10 cellular contexts compared by ENCODE assay signal in the genomic region with DNA sequence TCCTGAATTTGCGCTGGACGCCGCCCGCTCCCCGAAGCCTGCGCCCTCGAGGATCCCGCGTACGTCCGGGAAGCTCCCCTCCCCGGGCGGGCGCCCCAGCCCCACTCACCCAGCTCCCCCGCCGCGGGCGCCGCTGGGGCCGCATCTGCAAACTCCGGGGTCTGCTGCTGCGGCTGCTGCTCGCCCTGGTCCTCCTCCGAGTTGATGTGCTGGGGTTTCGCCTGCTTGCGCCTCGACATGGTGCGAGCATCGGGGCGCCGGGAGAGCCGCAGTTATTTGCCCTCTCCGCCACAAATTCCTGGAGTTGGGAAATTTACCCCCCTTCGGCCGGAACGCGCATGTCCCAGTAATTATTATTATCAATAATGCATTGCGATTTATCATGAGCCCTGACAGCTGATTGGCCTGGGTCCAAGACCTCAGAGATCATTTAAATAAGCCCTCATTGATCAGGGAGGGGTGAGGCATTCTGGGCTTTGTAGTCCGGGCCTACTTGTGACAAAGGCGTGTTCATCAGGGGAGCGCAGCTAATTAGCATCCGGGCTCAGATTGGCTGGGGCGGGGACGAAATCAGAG. TPM values are rescaled to one million over a fixed set of nuclear protein-coding genes. Genes with fewer than 3 reads are reported as not detected.
DNase-seq lines count a peak whose midpoint lies in the region; ATAC-seq and TF ChIP-seq lines count a peak whose summit lies in the region.
"Had no signal": no experiment of that assay in that cellular context is flagged by ENCODE, and none has a peak within 500 bp of the region (broad histone marks: within the 10 kb centered on the region; RNA-seq: fewer than 3 reads in every experiment).

A gene (minus strand): TSS at position 352 of the 576 bp plus-strand sequence. CDS start 113 bp downstream, at position 239.

- peak within 1 kb of the TSS; percentile 90 for H2AFZ ChIP-seq in SK-N-SH (ENCODE audit: low read depth)

- H3K4me2 ChIP-seq in SK-N-SH, result peak within 1 kb of the TSS; percentile 95

- no peaks in the 10 kb centered on the region for H3K79me2 ChIP-seq in SK-N-SH (ENCODE audit: insufficient read depth)

- H3K36me3 ChIP-seq in SK-N-SH (replicated peaks in 1 of 2; ENCODE audit: control insufficient read depth in 1 of 2, insufficient read depth in 2 of 2, low read length in 1 of 2), result no peaks in the 10 kb centered on the region
- H3K36me3 ChIP-seq in breast epithelium, result no peaks in the 10 kb centered on the region
- H3K36me3 ChIP-seq in thymus (ENCODE audit: control insufficient read depth, insufficient read depth), result no peaks in the 10 kb centered on the region

- H3K9me3 ChIP-seq in SK-N-SH (no peaks in the 10 kb centered on the region), breast epithelium (no peaks in the 10 kb centered on the region), thymus (ENCODE audit: control insufficient read depth) (no peaks in the 10 kb centered on the region)

- TF ChIP-seq CTCF in SK-N-SH (IDR thresholded peaks at IDR 0.05), result no peak
- no peak for TF ChIP-seq CTCF in breast epithelium (IDR thresholded peaks at IDR 0.05)

- H3K9ac ChIP-seq in SK-N-SH, result peak within 1 kb of the TSS; percentile 60; the same call in 1 of the 2 replicates

- POLR2A ChIA-PET in SK-N-SH (lab: Yijun Ruan, JAX), result no interaction called here

- peak; percentile 76 for DNase-seq in SK-N-SH
- DNase-seq in breast epithelium (ENCODE audit: low spot score in 2 of 2), result no peak
- DNase-seq in left kidney (ENCODE audit: low read depth, low spot score), result peak; percentile 79
- no peak for DNase-seq in NCI-H1092 treated with DMSO at 0.1 percent for 48 hours (lab: John Stamatoyannopoulos, UW)
- DNase-seq: ACHN; stimulated activated naive CD4-positive, alpha-beta T cell treated with Interleukin-2 at 50 U/mL for 16 hours had no signal

- WGBS in SK-N-SH (ENCODE audit: low lambda C conversion rate), result 40% methylated on average over 24 of the region's 44 CpGs
- WGBS in thymus, result 56% methylated on average over 44 of the region's 44 CpGs

- intact Hi-C loops in breast epithelium (cut with DNase I; ENCODE audit: low total_unique reads), result no loop called here

- no peak for TF ChIP-seq POLR2A in breast epithelium (IDR thresholded peaks at IDR 0.05)

- no peak for TF ChIP-seq EP300 in SK-N-SH (IDR thresholded peaks at IDR 0.05; ENCODE audit: borderline replicate concordance in 1 of 2, low read depth in 1 of 2, low read length in 1 of 2)

- H3F3A ChIP-seq in SK-N-SH (replicated peaks; ENCODE audit: insufficient read depth), result peaks cover 16% of the 10 kb centered on the region

- H3K27me3 ChIP-seq in SK-N-SH (ENCODE audit: insufficient read depth), result no peaks in the 10 kb centered on the region
- peaks cover 0 to 16% of the 10 kb centered on the region in 2 donors for H3K27me3 ChIP-seq in breast epithelium
- H3K27me3 ChIP-seq in thymus (ENCODE audit: control insufficient read depth, insufficient read depth), result peaks cover 37% of the 10 kb centered on the region

- ATAC-seq in SK-N-SH treated with all-trans-retinoic acid at 6 μM for 48 hours (no peak), HG02840 (IDR thresholded peaks at IDR 0.05; ENCODE audit: low FRiP score, unreplicated experiment) (no peak), HG03045 (IDR thresholded peaks at IDR 0.05; ENCODE audit: unreplicated experiment) (no peak)

- no peaks in the 10 kb centered on the region for H3K9me2 ChIP-seq in SK-N-SH

- H3K27ac ChIP-seq in SK-N-SH (ENCODE audit: low read depth in 2 of 2, low read length in 1 of 2), result no peak within 1 kb of the TSS
- H3K27ac ChIP-seq in breast epithelium, result no peak within 1 kb of the TSS
- H3K27ac ChIP-seq in thymus (ENCODE audit: low read depth), result no peak within 1 kb of the TSS

- H4K20me1 ChIP-seq in SK-N-SH (ENCODE audit: insufficient read depth), result no peaks in the 10 kb centered on the region

- H3K4me1 ChIP-seq in SK-N-SH (ENCODE audit: control insufficient read depth in 1 of 2, insufficient read depth in 2 of 2, low read depth in 1 of 2, low read length in 1 of 2) (peaks cover 8 to 9% of the 10 kb centered on the region in 2 experiments; a peak in 2 of 4 replicates), breast epithelium (peaks cover 0 to 17% of the 10 kb centered on the region in 2 donors), thymus (ENCODE audit: control insufficient read depth, insufficient read depth, low read length) (no peaks in the 10 kb centered on the region)

- TF ChIP-seq RAD21 in SK-N-SH (IDR thresholded peaks at IDR 0.05; ENCODE audit: low read length), result no peak

- CTCF ChIA-PET in SK-N-SH (lab: Yijun Ruan, JAX), result interaction anchor here (1.1 to 1.8 kb wide), 6 partner anchors 11 to 280 kb away, joined by 3 to 6 read pairs (median 4); no protein-coding TSS in a partner anchor

- peak within 1 kb of the TSS; percentile 62 to 67 for H3K4me3 ChIP-seq in SK-N-SH (ENCODE audit: low read depth in 2 of 2, low read length in 1 of 2)
- peak within 1 kb of the TSS; percentile 34 to 64 (median 52) for H3K4me3 ChIP-seq in breast epithelium
- peak within 1 kb of the TSS; percentile 21 for H3K4me3 ChIP-seq in thymus (ENCODE audit: low read length)

TF ChIP-seq in SK-N-SH, 30 proteins besides CTCF, POLR2A, EP300 and RAD21 (continues in another document):
- TF ChIP-seq, protein P1, sequence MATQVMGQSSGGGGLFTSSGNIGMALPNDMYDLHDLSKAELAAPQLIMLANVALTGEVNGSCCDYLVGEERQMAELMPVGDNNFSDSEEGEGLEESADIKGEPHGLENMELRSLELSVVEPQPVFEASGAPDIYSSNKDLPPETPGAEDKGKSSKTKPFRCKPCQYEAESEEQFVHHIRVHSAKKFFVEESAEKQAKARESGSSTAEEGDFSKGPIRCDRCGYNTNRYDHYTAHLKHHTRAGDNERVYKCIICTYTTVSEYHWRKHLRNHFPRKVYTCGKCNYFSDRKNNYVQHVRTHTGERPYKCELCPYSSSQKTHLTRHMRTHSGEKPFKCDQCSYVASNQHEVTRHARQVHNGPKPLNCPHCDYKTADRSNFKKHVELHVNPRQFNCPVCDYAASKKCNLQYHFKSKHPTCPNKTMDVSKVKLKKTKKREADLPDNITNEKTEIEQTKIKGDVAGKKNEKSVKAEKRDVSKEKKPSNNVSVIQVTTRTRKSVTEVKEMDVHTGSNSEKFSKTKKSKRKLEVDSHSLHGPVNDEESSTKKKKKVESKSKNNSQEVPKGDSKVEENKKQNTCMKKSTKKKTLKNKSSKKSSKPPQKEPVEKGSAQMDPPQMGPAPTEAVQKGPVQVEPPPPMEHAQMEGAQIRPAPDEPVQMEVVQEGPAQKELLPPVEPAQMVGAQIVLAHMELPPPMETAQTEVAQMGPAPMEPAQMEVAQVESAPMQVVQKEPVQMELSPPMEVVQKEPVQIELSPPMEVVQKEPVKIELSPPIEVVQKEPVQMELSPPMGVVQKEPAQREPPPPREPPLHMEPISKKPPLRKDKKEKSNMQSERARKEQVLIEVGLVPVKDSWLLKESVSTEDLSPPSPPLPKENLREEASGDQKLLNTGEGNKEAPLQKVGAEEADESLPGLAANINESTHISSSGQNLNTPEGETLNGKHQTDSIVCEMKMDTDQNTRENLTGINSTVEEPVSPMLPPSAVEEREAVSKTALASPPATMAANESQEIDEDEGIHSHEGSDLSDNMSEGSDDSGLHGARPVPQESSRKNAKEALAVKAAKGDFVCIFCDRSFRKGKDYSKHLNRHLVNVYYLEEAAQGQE (IDR thresholded peaks at IDR 0.05; ENCODE audit: low read depth, low read length), result no peak

TF ChIP-seq in SK-N-SH treated with all-trans-retinoic acid at 6 μM for 48 hours, 23 proteins besides CTCF, POLR2A, EP300 and RAD21 (continues in another document):
- no peak for TF ChIP-seq ZNF8 (CRISPR knock-in tag; IDR thresholded peaks at IDR 0.05)
- TF ChIP-seq SNAI2 (CRISPR knock-in tag; IDR thresholded peaks at IDR 0.05), result no peak
- no peak for TF ChIP-seq BACH2 (CRISPR knock-in tag; IDR thresholded peaks at IDR 0.05; ENCODE audit: borderline replicate concordance)
- TF ChIP-seq ISL1 (CRISPR knock-in tag; IDR thresholded peaks at IDR 0.05), result no peak
- TF ChIP-seq, protein P2, sequence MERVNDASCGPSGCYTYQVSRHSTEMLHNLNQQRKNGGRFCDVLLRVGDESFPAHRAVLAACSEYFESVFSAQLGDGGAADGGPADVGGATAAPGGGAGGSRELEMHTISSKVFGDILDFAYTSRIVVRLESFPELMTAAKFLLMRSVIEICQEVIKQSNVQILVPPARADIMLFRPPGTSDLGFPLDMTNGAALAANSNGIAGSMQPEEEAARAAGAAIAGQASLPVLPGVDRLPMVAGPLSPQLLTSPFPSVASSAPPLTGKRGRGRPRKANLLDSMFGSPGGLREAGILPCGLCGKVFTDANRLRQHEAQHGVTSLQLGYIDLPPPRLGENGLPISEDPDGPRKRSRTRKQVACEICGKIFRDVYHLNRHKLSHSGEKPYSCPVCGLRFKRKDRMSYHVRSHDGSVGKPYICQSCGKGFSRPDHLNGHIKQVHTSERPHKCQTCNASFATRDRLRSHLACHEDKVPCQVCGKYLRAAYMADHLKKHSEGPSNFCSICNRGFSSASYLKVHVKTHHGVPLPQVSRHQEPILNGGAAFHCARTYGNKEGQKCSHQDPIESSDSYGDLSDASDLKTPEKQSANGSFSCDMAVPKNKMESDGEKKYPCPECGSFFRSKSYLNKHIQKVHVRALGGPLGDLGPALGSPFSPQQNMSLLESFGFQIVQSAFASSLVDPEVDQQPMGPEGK (CRISPR knock-in tag; IDR thresholded peaks at IDR 0.05; ENCODE audit: borderline replicate concordance), result no peak
- TF ChIP-seq TCF4 (CRISPR knock-in tag; IDR thresholded peaks at IDR 0.05; ENCODE audit: borderline replicate concordance), result no peak
- no peak for TF ChIP-seq RARB (CRISPR knock-in tag; IDR thresholded peaks at IDR 0.05)
- no peak for TF ChIP-seq ESRRG (CRISPR knock-in tag; IDR thresholded peaks at IDR 0.05)
- no peak for TF ChIP-seq GLIS3 (CRISPR knock-in tag; IDR thresholded peaks at IDR 0.05)
- TF ChIP-seq ZNF70 (CRISPR knock-in tag; IDR thresholded peaks at IDR 0.05), result no peak
- no peak for TF ChIP-seq ZC3H10 (CRISPR knock-in tag; IDR thresholded peaks at IDR 0.05)
- TF ChIP-seq, protein P3, sequence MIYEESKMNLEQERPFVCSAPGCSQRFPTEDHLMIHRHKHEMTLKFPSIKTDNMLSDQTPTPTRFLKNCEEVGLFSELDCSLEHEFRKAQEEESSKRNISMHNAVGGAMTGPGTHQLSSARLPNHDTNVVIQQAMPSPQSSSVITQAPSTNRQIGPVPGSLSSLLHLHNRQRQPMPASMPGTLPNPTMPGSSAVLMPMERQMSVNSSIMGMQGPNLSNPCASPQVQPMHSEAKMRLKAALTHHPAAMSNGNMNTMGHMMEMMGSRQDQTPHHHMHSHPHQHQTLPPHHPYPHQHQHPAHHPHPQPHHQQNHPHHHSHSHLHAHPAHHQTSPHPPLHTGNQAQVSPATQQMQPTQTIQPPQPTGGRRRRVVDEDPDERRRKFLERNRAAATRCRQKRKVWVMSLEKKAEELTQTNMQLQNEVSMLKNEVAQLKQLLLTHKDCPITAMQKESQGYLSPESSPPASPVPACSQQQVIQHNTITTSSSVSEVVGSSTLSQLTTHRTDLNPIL (CRISPR knock-in tag; IDR thresholded peaks at IDR 0.05; ENCODE audit: low read depth), result no peak

RNA-seq across cellular contexts. Expression of the gene that starts here (rescaled TPM):
- polyA plus RNA-seq in SK-N-SH (2012; rRNA removed) (0.82 and 1.2 TPM in 2 replicates), thymus (0.21 TPM)
- 0.39 and 0.72 TPM in 2 replicates for polyA plus RNA-seq in SK-N-SH (2012; cell fraction: cytosol; rRNA removed)
- polyA plus RNA-seq in SK-N-SH (2012; cell fraction: nucleus; rRNA removed), result 8.7 and 8.9 TPM in 2 replicates
- total RNA-seq in breast epithelium, result under 1 TPM; 0.29 to 0.33 (median 0.32) TPM

Comparison
In these comparisons a context has a peak if more than half of its experiments do, and no peak if none do; other contexts are left out.
1. DNase-seq: peak in SK-N-SH (single experiment) and left kidney (single experiment); none in breast epithelium (0 of 2) and NCI-H1092 treated with DMSO at 0.1 percent for 48 hours (single experiment).
2. Peak in every context shown above with its lines, with median percentiles within 50 percentile points of each other: H3K4me3 ChIP-seq.